In genomic region chr17:77266891-77267341, GRCh38 we compare ENCODE assay signal across 10 cellular contexts.
DNase-seq lines count a peak whose midpoint lies in the region; ATAC-seq and TF ChIP-seq lines count a peak whose summit lies in the region.
"Had no signal": no experiment of that assay in that cellular context is flagged by ENCODE, and none has a peak within 500 bp of the region (broad histone marks: within the 10 kb centered on the region; RNA-seq: fewer than 3 reads in every experiment).

No MANE protein-coding gene starts in this region.

- peak overlapping the region; percentile 18; the same call in 1 of the 2 replicates for H3K27ac ChIP-seq in RWPE1
- no peak overlapping the region for H3K27ac ChIP-seq in stomach

- DNase-seq in AG09319 (ENCODE audit: extremely low read depth, low read depth) (no peak), HCEC 1CT (peak; percentile 20), RWPE1 (ENCODE audit: low spot score) (no peak), fibroblast of villous mesenchyme (ENCODE audit: low read depth) (no peak), stomach (no peak), COLO829 (ENCODE audit: low spot score) (no peak), NCI-H1092 treated with DMSO at 0.1 percent for 48 hours (lab: John Stamatoyannopoulos, UW) (no peak)
- DNase-seq: activated T-cell treated with anti-CD3 and anti-CD28 coated beads for 4 hours, Calu3 had no signal

- no peak for ATAC-seq in GM19351 (IDR thresholded peaks at IDR 0.05; ENCODE audit: unreplicated experiment)

- no peaks in the 10 kb centered on the region for H3K36me3 ChIP-seq in stomach

- H3K27me3 ChIP-seq in stomach = no peaks in the 10 kb centered on the region

- peak; percentile 9 for TF ChIP-seq CTCF in AG09319 (IDR thresholded peaks at IDR 0.05; ENCODE audit: low read depth, low read length)
- no peak for TF ChIP-seq CTCF in RWPE1 (conservative IDR thresholded peaks at IDR 0.05; ENCODE audit: low read depth)
- TF ChIP-seq CTCF in fibroblast of villous mesenchyme (IDR thresholded peaks at IDR 0.05; ENCODE audit: insufficient read depth, low read depth, low read length) = peak; percentile 26
- no peak for TF ChIP-seq CTCF in stomach (IDR thresholded peaks at IDR 0.05)

- no peak for TF ChIP-seq EP300 in stomach (IDR thresholded peaks at IDR 0.05)

- no peak for TF ChIP-seq POLR2A in stomach (IDR thresholded peaks at IDR 0.05)

- CTCF ChIA-PET in RWPE1 (lab: Yijun Ruan, JAX) = no interaction called here

- H3K4me1 ChIP-seq in stomach = no peaks in the 10 kb centered on the region

- H3K4me3 ChIP-seq in fibroblast of villous mesenchyme (ENCODE audit: low read depth, low read length) = no peak overlapping the region
- H3K4me3 ChIP-seq in stomach = no peak overlapping the region

- POLR2A ChIA-PET in RWPE1 (lab: Yijun Ruan, JAX; ENCODE audit: low non-redundant PET) = interaction anchor here (0.7 kb wide), 1 partner anchor 12 kb away, joined by 4 read pairs; no protein-coding TSS in a partner anchor

- 75 to 92% (median 81%) methylated on average over 12 to 13 of the region's 13 CpGs for WGBS in stomach, 5 donors

- no peaks in the 10 kb centered on the region for H3K9me3 ChIP-seq in stomach

- intact Hi-C loops in stomach (cut with DNase I; ENCODE audit: low total_unique reads) = no loop called here

Comparison
In these comparisons a context has a peak if more than half of its experiments do, and no peak if none do; other contexts are left out.
1. CTCF ChIP-seq: peak in AG09319 (single experiment) and fibroblast of villous mesenchyme (single experiment); none in RWPE1 (single experiment) and stomach (0 of 7).